ENCODE assay signal across 9 cellular contexts in genomic region chr16:70750893-70751467, GRCh38. TPM values are rescaled to one million over a fixed set of nuclear protein-coding genes. Genes with fewer than 3 reads are reported as not detected.
DNase-seq lines count a peak whose midpoint lies in the region; ATAC-seq and TF ChIP-seq lines count a peak whose summit lies in the region.
"Had no signal": no experiment of that assay in that cellular context is flagged by ENCODE, and none has a peak within 500 bp of the region (broad histone marks: within the 10 kb centered on the region; RNA-seq: fewer than 3 reads in every experiment).

No MANE protein-coding gene starts in this region.

- TF ChIP-seq CTCF in mesothelial cell of epicardium (IDR thresholded peaks at IDR 0.05; ENCODE audit: unreplicated experiment) (no peak), tibial nerve (IDR thresholded peaks at IDR 0.05) (no peak), PC-3 (conservative IDR thresholded peaks at IDR 0.05; ENCODE audit: low read depth, low read length) (no peak)

- WGBS in tibial nerve, 2 donors = 36 to 45% methylated on average over 9 to 12 of the region's 13 CpGs

- intact Hi-C loops in dendritic cell treated with granulocyte-macrophage colony-stimulating factor and Interleukin-4, amounts not matched to agents 40 ng/mL and 50 ng/mL, for 4 days (cut with micrococcal nuclease) = no loop called here
- intact Hi-C loops in PC-3 (cut with micrococcal nuclease) = no loop called here

- peak overlapping the region; percentile 76 for H3K27ac Mint-ChIP-seq in T-helper 1 cell treated with Interleukin-12 subunit alpha and Interleukin-12 subunit beta and Interleukin-4 antibody, amounts not matched to agents 30 μg/mL and 1 μg/mL, for 36 hours
- peak overlapping the region; percentile 47 for H3K27ac Mint-ChIP-seq in dendritic cell treated with granulocyte-macrophage colony-stimulating factor and Interleukin-4, amounts not matched to agents 40 ng/mL and 50 ng/mL, for 4 days
- peak overlapping the region; percentile 59 for H3K27ac Mint-ChIP-seq in mesothelial cell of epicardium

- H2AFZ ChIP-seq in PC-3 (ENCODE audit: low read length) = no peak overlapping the region

- no peaks in the 10 kb centered on the region for H3K9me3 Mint-ChIP-seq in T-helper 1 cell treated with Interleukin-12 subunit alpha and Interleukin-12 subunit beta and Interleukin-4 antibody, amounts not matched to agents 30 μg/mL and 1 μg/mL, for 36 hours
- H3K9me3 Mint-ChIP-seq in dendritic cell treated with granulocyte-macrophage colony-stimulating factor and Interleukin-4, amounts not matched to agents 40 ng/mL and 50 ng/mL, for 4 days = no peaks in the 10 kb centered on the region
- no peaks in the 10 kb centered on the region for H3K9me3 Mint-ChIP-seq in mesothelial cell of epicardium

- H3K27me3 Mint-ChIP-seq in T-helper 1 cell treated with Interleukin-12 subunit alpha and Interleukin-12 subunit beta and Interleukin-4 antibody, amounts not matched to agents 30 μg/mL and 1 μg/mL, for 36 hours (ENCODE audit: low read depth) = no peaks in the 10 kb centered on the region
- H3K27me3 Mint-ChIP-seq in dendritic cell treated with granulocyte-macrophage colony-stimulating factor and Interleukin-4, amounts not matched to agents 40 ng/mL and 50 ng/mL, for 4 days = no peaks in the 10 kb centered on the region
- H3K27me3 Mint-ChIP-seq in mesothelial cell of epicardium (ENCODE audit: low read depth) = no peaks in the 10 kb centered on the region

- H3K36me3 ChIP-seq in tibial nerve (peaks cover 0 to 3% (median 0%) of the 10 kb centered on the region in 3 donors), PC-3 (ENCODE audit: low read depth, low read length) (no peaks in the 10 kb centered on the region)

- H3K4me1 ChIP-seq in tibial nerve = peaks cover 0 to 97% (median 45%) of the 10 kb centered on the region in 4 donors
- peaks cover 29% of the 10 kb centered on the region for H3K4me1 ChIP-seq in PC-3 (ENCODE audit: insufficient read depth, low read length)

- no peaks in the 10 kb centered on the region for H3K9me2 ChIP-seq in PC-3 (replicated peaks; ENCODE audit: low read length)

- no peak overlapping the region for H3K4me3 ChIP-seq in tibial nerve
- H3K4me3 ChIP-seq in PC-3 (ENCODE audit: low read length) = no peak overlapping the region

- H3K27ac ChIP-seq in tibial nerve = peak overlapping the region in 3 of 4 donors; percentile 71 to 82 (median 78)
- no peak overlapping the region for H3K27ac ChIP-seq in PC-3 (ENCODE audit: low read length)

- no peaks in the 10 kb centered on the region for H3K27me3 ChIP-seq in tibial nerve
- H3K27me3 ChIP-seq in PC-3 (ENCODE audit: low read length) = no peaks in the 10 kb centered on the region

- no peak overlapping the region for H3K9ac ChIP-seq in PC-3 (ENCODE audit: low read length)

- no peaks in the 10 kb centered on the region for H3K9me3 ChIP-seq in tibial nerve
- no peaks in the 10 kb centered on the region for H3K9me3 ChIP-seq in PC-3 (ENCODE audit: low read length)

- no peak for DNase-seq in T-helper 1 cell
- no peak for DNase-seq in mesothelial cell of epicardium (ENCODE audit: low spot score in 2 of 2, unreplicated experiment in 2 of 2)
- DNase-seq in tibial nerve (ENCODE audit: low spot score in 2 of 2) = peak; percentile 38 to 73
- no peak for DNase-seq in PC-3
- no peak for DNase-seq in SW 1271 (lab: John Stamatoyannopoulos, UW)
- DNase-seq: NCI-H2171 treated with DMSO at 0.1 percent for 48 hours had no signal

- H4K20me1 ChIP-seq in PC-3 (ENCODE audit: low read length) = no peaks in the 10 kb centered on the region

- H3K4me3 Mint-ChIP-seq in T-helper 1 cell treated with Interleukin-12 subunit alpha and Interleukin-12 subunit beta and Interleukin-4 antibody, amounts not matched to agents 30 μg/mL and 1 μg/mL, for 36 hours = no peak overlapping the region
- H3K4me3 Mint-ChIP-seq in dendritic cell treated with granulocyte-macrophage colony-stimulating factor and Interleukin-4, amounts not matched to agents 40 ng/mL and 50 ng/mL, for 4 days = no peak overlapping the region
- no peak overlapping the region for H3K4me3 Mint-ChIP-seq in mesothelial cell of epicardium

- H3K79me2 ChIP-seq in PC-3 (ENCODE audit: low read length) = no peaks in the 10 kb centered on the region

- no TSS peak for BruUV-seq in PC-3 (replicated peaks; lab: Mats Ljungman, UMichigan)

- H3K4me1 Mint-ChIP-seq in T-helper 1 cell treated with Interleukin-12 subunit alpha and Interleukin-12 subunit beta and Interleukin-4 antibody, amounts not matched to agents 30 μg/mL and 1 μg/mL, for 36 hours (ENCODE audit: low read depth) = peaks cover 27% of the 10 kb centered on the region
- peaks cover 67% of the 10 kb centered on the region for H3K4me1 Mint-ChIP-seq in dendritic cell treated with granulocyte-macrophage colony-stimulating factor and Interleukin-4, amounts not matched to agents 40 ng/mL and 50 ng/mL, for 4 days (ENCODE audit: low read depth)
- peaks cover 20% of the 10 kb centered on the region for H3K4me1 Mint-ChIP-seq in mesothelial cell of epicardium

- no peak for ATAC-seq in PC-3
- ATAC-seq in GM21515 (IDR thresholded peaks at IDR 0.05; ENCODE audit: unreplicated experiment) = no peak

- POLR2A ChIA-PET in PC-3 (lab: Charles Lee; ENCODE audit: unreplicated experiment) = no interaction called here

- no peak overlapping the region for H3K4me2 ChIP-seq in PC-3 (ENCODE audit: low read length)

- CTCF ChIA-PET in PC-3 (lab: Charles Lee) = no interaction called here

- H3F3A ChIP-seq in PC-3 (ENCODE audit: low read length, unreplicated experiment) = no peaks in the 10 kb centered on the region

- peaks cover 2% of the 10 kb centered on the region for H3K36me3 Mint-ChIP-seq in T-helper 1 cell treated with Interleukin-12 subunit alpha and Interleukin-12 subunit beta and Interleukin-4 antibody, amounts not matched to agents 30 μg/mL and 1 μg/mL, for 36 hours (ENCODE audit: low read depth)
- peaks cover 89% of the 10 kb centered on the region for H3K36me3 Mint-ChIP-seq in dendritic cell treated with granulocyte-macrophage colony-stimulating factor and Interleukin-4, amounts not matched to agents 40 ng/mL and 50 ng/mL, for 4 days (ENCODE audit: low read depth)
- H3K36me3 Mint-ChIP-seq in mesothelial cell of epicardium = no peaks in the 10 kb centered on the region

- TF ChIP-seq EP300 in tibial nerve (IDR thresholded peaks at IDR 0.05) = peak in 1 of 2 donors; percentile 74

- no peak for TF ChIP-seq POLR2A in tibial nerve (IDR thresholded peaks at IDR 0.05)

RNA-seq across cellular contexts. Expression of gene VAC14, which starts 50.0 kb away (rescaled TPM):
- total RNA-seq in mesothelial cell of epicardium = 36.3 to 39.1 TPM (median 37.9 TPM) in 3 replicates
- 10 to 100 TPM; 25.7 to 49.5 (median 40.4) TPM for total RNA-seq in tibial nerve
- 65.5 and 66.4 TPM in 2 replicates for total RNA-seq in PC-3 (2014; rRNA removed)

Comparison
In these comparisons a context has a peak if more than half of its experiments do, and no peak if none do; other contexts are left out.
1. DNase-seq: peak in tibial nerve (2 of 2); none in T-helper 1 cell (0 of 5), mesothelial cell of epicardium (0 of 2), PC-3 (single experiment) and SW 1271 (0 of 2).
2. Peak in every context shown above with its lines, with median percentiles within 50 percentile points of each other: H3K27ac Mint-ChIP-seq.